In the genomic region with DNA sequence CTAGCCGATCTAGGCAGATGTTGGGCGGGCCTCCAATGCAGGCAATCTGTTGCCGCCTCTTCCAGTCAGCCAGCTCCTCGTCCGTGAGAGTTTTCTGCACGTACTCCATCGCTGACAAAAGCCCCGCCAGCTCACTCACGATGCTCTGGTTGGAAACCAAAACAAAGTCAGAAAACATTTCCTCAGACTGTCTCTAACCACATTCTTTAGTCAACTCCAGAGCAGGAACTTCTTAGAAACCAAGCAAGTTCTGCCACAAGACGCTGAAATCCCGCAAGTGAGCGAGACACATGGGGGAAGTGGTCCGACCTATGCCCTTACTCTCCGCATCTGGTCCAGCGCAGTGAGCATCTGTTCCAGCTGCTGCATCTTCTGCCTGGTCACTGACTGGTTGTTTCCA, we compare ENCODE assay signal across 8 cellular contexts. TPM values are rescaled to one million over a fixed set of nuclear protein-coding genes. Genes with fewer than 3 reads are reported as not detected.
A peak's percentile ranks its signal among the peaks of the same experiment; 100 is the strongest.
DNase-seq lines count a peak whose midpoint lies in the region; ATAC-seq, FAIRE-seq and TF ChIP-seq lines count a peak whose summit lies in the region.

No MANE protein-coding gene starts in this region.

- no peaks in the 10 kb centered on the region for H3K27me3 ChIP-seq in HL-60 (ENCODE audit: insufficient read depth, poor library complexity, severe bottlenecking)
- H3K27me3 ChIP-seq in stomach: no peaks in the 10 kb centered on the region
- no peaks in the 10 kb centered on the region for H3K27me3 ChIP-seq in thyroid gland

- H3K4me1 ChIP-seq in stomach (peaks cover 0 to 25% (median 0%) of the 10 kb centered on the region in 4 donors), thyroid gland (peaks cover 0 to 7% of the 10 kb centered on the region in 2 donors)

- DNase-seq in GM12891 (ENCODE audit: insufficient read length, low spot score) (no peak), HL-60 (ENCODE audit: low read depth in 1 of 2, low spot score in 1 of 2) (peak; percentile 54 to 91), stomach (no peak), thyroid gland (no peak)
- peak; percentile 88 for DNase-seq in activated effector memory CD4-positive, alpha-beta T cell treated with anti-CD3 and anti-CD28 coated beads, Interleukin-2, amount 50 U/mL, for 16 hours
- peak; percentile 76 to 81 for DNase-seq in stimulated activated CD4-positive, alpha-beta T cell treated with anti-CD3 and anti-CD28 coated beads, Interleukin-15, amount 100 ng/mL, for 48 hours (ENCODE audit: low read depth in 2 of 2)
- DNase-seq in NK-92 treated with Interleukin-12 subunit alpha and Interleukin-12 subunit beta, amount 100 ng/mL, for 24 hours (lab: John Stamatoyannopoulos, UW): no peak

- H3K36me3 ChIP-seq in stomach: peaks cover 73 to 95% (median 94%) of the 10 kb centered on the region in 4 donors
- peaks cover 62 to 79% of the 10 kb centered on the region in 2 donors for H3K36me3 ChIP-seq in thyroid gland

- no peak overlapping the region for H3K4me3 ChIP-seq in HL-60 (replicated peaks; ENCODE audit: insufficient read depth, low read length)
- H3K4me3 ChIP-seq in stomach: no peak overlapping the region
- no peak overlapping the region for H3K4me3 ChIP-seq in thyroid gland (replicated peaks in 1 of 3)

- intact Hi-C loops in stomach (cut with DNase I; ENCODE audit: low total_unique reads) (no loop called here), thyroid gland (cut with DNase I) (no loop called here)

- TF ChIP-seq EP300 in stomach (IDR thresholded peaks at IDR 0.05): no peak

- TF ChIP-seq POLR2A in GM12891 (IDR thresholded peaks at IDR 0.05; ENCODE audit: low read depth, low read length) (no peak), stomach (IDR thresholded peaks at IDR 0.05) (no peak), thyroid gland (IDR thresholded peaks at IDR 0.05) (no peak)

- no peak for ATAC-seq in GM18907 (IDR thresholded peaks at IDR 0.05; ENCODE audit: unreplicated experiment)

- 67 to 74% (median 70%) methylated on average over 15 of the region's 15 CpGs for WGBS in stomach, 5 donors
- 80 to 84% methylated on average over 15 of the region's 15 CpGs for WGBS in thyroid gland, 2 donors

- no peak for FAIRE-seq in GM12891 (lab: Jason Lieb, UNC)

- no peak for TF ChIP-seq CTCF in HL-60 (IDR thresholded peaks at IDR 0.05; ENCODE audit: insufficient read depth, low read length)
- TF ChIP-seq CTCF in stomach (IDR thresholded peaks at IDR 0.05): no peak
- no peak for TF ChIP-seq CTCF in thyroid gland (IDR thresholded peaks at IDR 0.05)

- H3K9me3 ChIP-seq in stomach (no peaks in the 10 kb centered on the region), thyroid gland (no peaks in the 10 kb centered on the region)

- H3K27ac ChIP-seq in HL-60 (replicated peaks) (no peak overlapping the region; the same call in 1 of the 2 replicates), stomach (peak overlapping the region in 1 of 5 donors; percentile 21), thyroid gland (no peak overlapping the region)

TF ChIP-seq in GM12891, 5 proteins besides CTCF, POLR2A, EP300 and RAD21:
- peak; percentile 40 for TF ChIP-seq SPI1 (IDR thresholded peaks at IDR 0.05; ENCODE audit: low read depth, low read length)
- TF ChIP-seq TAF1 (IDR thresholded peaks at IDR 0.05; ENCODE audit: low read depth, low read length): no peak
- TF ChIP-seq PAX5 (IDR thresholded peaks at IDR 0.05; ENCODE audit: insufficient read depth, low read length, severe bottlenecking): no peak
TF ChIP-seq in GM12891: peak in this region for 1.

RNA-seq across cellular contexts. Expression of a gene that starts 49.1 kb away (rescaled TPM):
- 50.2 TPM for polyA plus RNA-seq in GM12891 (2012; ENCODE audit: low read depth, missing spikeins)
- total RNA-seq in stomach (10 to 100 TPM; 16.2 to 81.7 (median 20.6) TPM), thyroid gland (10 to 100 TPM; 31.9 to 46.1 (median 34.0) TPM)
- 10 to 100 TPM in 2 of 3 donors, 1 to 10 TPM in 1; 9.6 to 10.5 (median 10.5) TPM for polyA plus RNA-seq in stomach

RNA-seq across cellular contexts. Expression of a gene that starts 50.8 kb away (rescaled TPM):
- 47.8 TPM for polyA plus RNA-seq in GM12891 (2012; ENCODE audit: low read depth, missing spikeins)
- 100 to 1,000 TPM in 4 of 5 donors, 10 to 100 TPM in 1; 70.4 to 207 (median 159) TPM for total RNA-seq in stomach
- polyA plus RNA-seq in stomach: 10 to 100 TPM; 31.3 to 46.6 (median 42.3) TPM
- 100 to 1,000 TPM; 147 to 292 (median 206) TPM for total RNA-seq in thyroid gland

Comparison
In these comparisons a context has a peak if more than half of its experiments do, and no peak if none do; other contexts are left out.
1. DNase-seq: peak in HL-60 (2 of 2), activated effector memory CD4-positive, alpha-beta T cell treated with anti-CD3 and anti-CD28 coated beads, Interleukin-2, amount 50 U/mL, for 16 hours (single experiment) and stimulated activated CD4-positive, alpha-beta T cell treated with anti-CD3 and anti-CD28 coated beads, Interleukin-15, amount 100 ng/mL, for 48 hours (2 of 2); none in GM12891 (single experiment), stomach (single experiment), thyroid gland (0 of 2) and NK-92 treated with Interleukin-12 subunit alpha and Interleukin-12 subunit beta, amount 100 ng/mL, for 24 hours (single experiment).